ENCODE assay signal across 26 cellular contexts in genomic region chr17:72447251-72447640, GRCh38.
"Had no signal": no experiment of that assay in that cellular context is flagged by ENCODE, and none has a peak within 500 bp of the region (broad histone marks: within the 10 kb centered on the region; RNA-seq: fewer than 3 reads in every experiment).

No MANE protein-coding gene starts in this region.

- H3K9me3 Mint-ChIP-seq: activated CD4-positive, alpha-beta T cell treated with anti-CD3 and anti-CD28 coated beads, Interleukin-2, amount 10 ng/mL, durations not matched to agents 7 days and 5 days; activated CD8-positive, alpha-beta T cell treated with anti-CD3 and anti-CD28 coated beads for 36 hours; activated naive CD4-positive, alpha-beta T cell treated with anti-CD3 and anti-CD28 coated beads, Interleukin-2, amount 50 U/mL, for 24 hours; nephron had no signal

- H3K36me3 Mint-ChIP-seq: activated CD8-positive, alpha-beta memory T cell treated with anti-CD3 and anti-CD28 coated beads, Interleukin-2, amount 10 ng/mL, durations not matched to agents 7 days and 5 days; activated naive CD4-positive, alpha-beta T cell treated with anti-CD3 and anti-CD28 coated beads, Interleukin-2, amount 50 U/mL, for 24 hours had no signal

- ATAC-seq: activated CD8-positive, alpha-beta memory T cell treated with anti-CD3 and anti-CD28 coated beads, Interleukin-2, amount 10 ng/mL, durations not matched to agents 7 days and 5 days; activated CD8-positive, alpha-beta T cell treated with anti-CD3 and anti-CD28 coated beads for 36 hours; gastrocnemius medialis; left ventricle myocardium superior; right cardiac atrium; stimulated activated naive CD8-positive, alpha-beta T cell treated with anti-CD3 and anti-CD28 coated beads, Interleukin-15, Interleukin-2, amounts not matched to agents 100 U/mL and 50 U/mL, for 24 hours; T-helper 17 cell had no signal

- H3K9me3 ChIP-seq: ascending aorta, esophagus squamous epithelium, gastrocnemius medialis, neutrophil, tibial artery had no signal

- H3K27ac ChIP-seq: ascending aorta, brain microvascular endothelial cell, gastrocnemius medialis, neutrophil, parathyroid adenoma, tibial artery had no signal

- H3K4me1 Mint-ChIP-seq: activated CD4-positive, alpha-beta T cell treated with anti-CD3 and anti-CD28 coated beads, Interleukin-2, amount 10 ng/mL, durations not matched to agents 7 days and 5 days; activated CD8-positive, alpha-beta memory T cell treated with anti-CD3 and anti-CD28 coated beads, Interleukin-2, amount 10 ng/mL, durations not matched to agents 7 days and 5 days; activated naive CD4-positive, alpha-beta T cell treated with anti-CD3 and anti-CD28 coated beads, Interleukin-2, amount 50 U/mL, for 24 hours; nephron; T-helper 17 cell had no signal

- DNase-seq: activated CD4-positive, alpha-beta T cell treated with anti-CD3 and anti-CD28 coated beads, Interleukin-2, amount 10 ng/mL, durations not matched to agents 7 days and 5 days; activated CD8-positive, alpha-beta memory T cell treated with anti-CD3 and anti-CD28 coated beads, Interleukin-2, amount 10 ng/mL, durations not matched to agents 7 days and 5 days; activated CD8-positive, alpha-beta T cell treated with anti-CD3 and anti-CD28 coated beads for 36 hours; activated gamma-delta T cell; activated T-cell treated with anti-CD3 and anti-CD28 coated beads for 4 hours; brain microvascular endothelial cell; central memory CD4-positive, alpha-beta T cell; esophagus squamous epithelium; gastrocnemius medialis; hypothalamus; left ventricle myocardium superior; mammary epithelial cell; midbrain; right cardiac atrium; stimulated activated CD4-positive, alpha-beta T cell treated with anti-CD3 and anti-CD28 coated beads, Interleukin-12 subunit alpha, Interleukin-12 subunit beta, amount 100 ng/mL, for 4 hours; stimulated activated CD4-positive, alpha-beta T cell treated with anti-CD3 and anti-CD28 coated beads, Interleukin-4, amount 100 ng/mL, for 4 hours; stimulated activated naive CD8-positive, alpha-beta T cell treated with anti-CD3 and anti-CD28 coated beads, Interleukin-15, Interleukin-2, amounts not matched to agents 100 U/mL and 50 U/mL, for 24 hours; substantia nigra; T-helper 17 cell; tibial artery had no signal

- H3K36me3 ChIP-seq: ascending aorta, brain microvascular endothelial cell, esophagus squamous epithelium, gastrocnemius medialis, neutrophil, tibial artery had no signal

- H3K4me3 Mint-ChIP-seq: activated CD4-positive, alpha-beta T cell treated with anti-CD3 and anti-CD28 coated beads, Interleukin-2, amount 10 ng/mL, durations not matched to agents 7 days and 5 days; activated CD8-positive, alpha-beta memory T cell treated with anti-CD3 and anti-CD28 coated beads, Interleukin-2, amount 10 ng/mL, durations not matched to agents 7 days and 5 days; activated CD8-positive, alpha-beta T cell treated with anti-CD3 and anti-CD28 coated beads for 36 hours; activated naive CD4-positive, alpha-beta T cell treated with anti-CD3 and anti-CD28 coated beads, Interleukin-2, amount 50 U/mL, for 24 hours; nephron; T-helper 17 cell had no signal

- H3K27ac Mint-ChIP-seq: activated CD4-positive, alpha-beta T cell treated with anti-CD3 and anti-CD28 coated beads, Interleukin-2, amount 10 ng/mL, durations not matched to agents 7 days and 5 days; activated CD8-positive, alpha-beta memory T cell treated with anti-CD3 and anti-CD28 coated beads, Interleukin-2, amount 10 ng/mL, durations not matched to agents 7 days and 5 days; activated CD8-positive, alpha-beta T cell treated with anti-CD3 and anti-CD28 coated beads for 36 hours; activated naive CD4-positive, alpha-beta T cell treated with anti-CD3 and anti-CD28 coated beads, Interleukin-2, amount 50 U/mL, for 24 hours; nephron; T-helper 17 cell had no signal

- FAIRE-seq: colon had no signal

- H3K9ac ChIP-seq: parathyroid adenoma had no signal

- H3K4me1 ChIP-seq: ascending aorta, gastrocnemius medialis, parathyroid adenoma, tibial artery had no signal

- H3K27me3 Mint-ChIP-seq: activated CD4-positive, alpha-beta T cell treated with anti-CD3 and anti-CD28 coated beads, Interleukin-2, amount 10 ng/mL, durations not matched to agents 7 days and 5 days; activated CD8-positive, alpha-beta memory T cell treated with anti-CD3 and anti-CD28 coated beads, Interleukin-2, amount 10 ng/mL, durations not matched to agents 7 days and 5 days; activated CD8-positive, alpha-beta T cell treated with anti-CD3 and anti-CD28 coated beads for 36 hours; activated naive CD4-positive, alpha-beta T cell treated with anti-CD3 and anti-CD28 coated beads, Interleukin-2, amount 50 U/mL, for 24 hours had no signal

- H2AFZ ChIP-seq: parathyroid adenoma had no signal

- H3K27me3 ChIP-seq: ascending aorta, brain microvascular endothelial cell, esophagus squamous epithelium, gastrocnemius medialis, neutrophil, tibial artery had no signal

- H3K4me3 ChIP-seq: ascending aorta, gastrocnemius medialis, tibial artery had no signal

- H3K79me2 ChIP-seq: parathyroid adenoma had no signal
